23 cellular contexts compared by ENCODE assay signal in genomic region chr3:39136533-39137434, GRCh38. TPM values are rescaled to one million over a fixed set of nuclear protein-coding genes. Genes with fewer than 3 reads are reported as not detected.
DNase-seq lines count a peak whose midpoint lies in the region; ATAC-seq and TF ChIP-seq lines count a peak whose summit lies in the region.
"Had no signal": no experiment of that assay in that cellular context is flagged by ENCODE, and none has a peak within 500 bp of the region (broad histone marks: within the 10 kb centered on the region; RNA-seq: fewer than 3 reads in every experiment).

No MANE protein-coding gene starts in this region.

- H3K9me3 Mint-ChIP-seq in WTC11 (no peaks in the 10 kb centered on the region), natural killer cell (no peaks in the 10 kb centered on the region)
- H3K9me3 Mint-ChIP-seq: activated naive CD8-positive, alpha-beta T cell treated with anti-CD3 and anti-CD28 coated beads, Interleukin-2, amount 50 U/mL, for 24 hours; brain; T-helper 1 cell treated with Interleukin-12 subunit alpha and Interleukin-12 subunit beta and Interleukin-4 antibody, amounts not matched to agents 30 μg/mL and 1 μg/mL, for 36 hours had no signal

- ATAC-seq in WTC11 (peak; percentile 31), natural killer cell (peak in 1 of 3 donors; percentile 5), HG02970 (IDR thresholded peaks at IDR 0.05; ENCODE audit: low FRiP score, unreplicated experiment) (no peak)
- ATAC-seq: activated naive CD8-positive, alpha-beta T cell treated with anti-CD3 and anti-CD28 coated beads, Interleukin-2, amount 50 U/mL, for 24 hours had no signal

- H3K27me3 Mint-ChIP-seq in WTC11 (ENCODE audit: low read depth): no peaks in the 10 kb centered on the region
- H3K27me3 Mint-ChIP-seq in natural killer cell (ENCODE audit: low read depth in 2 of 2): no peaks in the 10 kb centered on the region
- H3K27me3 Mint-ChIP-seq: activated naive CD8-positive, alpha-beta T cell treated with anti-CD3 and anti-CD28 coated beads, Interleukin-2, amount 50 U/mL, for 24 hours; brain had no signal

- POLR2A ChIA-PET in WTC11 (lab: Charles Lee): no interaction called here

- H3K4me3 Mint-ChIP-seq in WTC11 (no peak overlapping the region), natural killer cell (peak overlapping the region; percentile 28)
- H3K4me3 Mint-ChIP-seq: activated naive CD8-positive, alpha-beta T cell treated with anti-CD3 and anti-CD28 coated beads, Interleukin-2, amount 50 U/mL, for 24 hours; brain; T-helper 1 cell treated with Interleukin-12 subunit alpha and Interleukin-12 subunit beta and Interleukin-4 antibody, amounts not matched to agents 30 μg/mL and 1 μg/mL, for 36 hours had no signal

- H3K4me1 Mint-ChIP-seq in WTC11 (peaks cover 4% of the 10 kb centered on the region), natural killer cell (peaks cover 5 to 13% of the 10 kb centered on the region in 2 donors)

- DNase-seq in H7: peak; percentile 47
- DNase-seq in WTC11 (ENCODE audit: low spot score): no peak
- DNase-seq in natural killer cell: peak; percentile 13
- no peak for DNase-seq in cerebellum (ENCODE audit: low spot score)
- no peak for DNase-seq in central memory CD4-positive, alpha-beta T cell
- DNase-seq: activated CD8-positive, alpha-beta memory T cell treated with anti-CD3 and anti-CD28 coated beads for 24 hours; activated naive CD8-positive, alpha-beta T cell treated with anti-CD3 and anti-CD28 coated beads, Interleukin-2, amount 50 U/mL, for 24 hours; Calu3; dermis blood vessel endothelial cell; EL; foreskin fibroblast; hippocampal formation; KBM-7; NCI-H1694; NCI-H748 treated with DMSO at 0.1 percent for 48 hours; SIG-M5; small intestine; stimulated activated CD4-positive, alpha-beta T cell treated with anti-CD3 and anti-CD28 coated beads, Interleukin-2, amount 100 ng/mL, for 48 hours; stomach had no signal

- H3K27me3 ChIP-seq in H7 (ENCODE audit: control insufficient read depth, insufficient read depth, low read length): no peaks in the 10 kb centered on the region
- H3K27me3 ChIP-seq: stomach had no signal

- TF ChIP-seq CTCF in WTC11 (IDR thresholded peaks at IDR 0.05): no peak
- no peak for TF ChIP-seq CTCF in natural killer cell (IDR thresholded peaks at IDR 0.05)

- H3K27ac Mint-ChIP-seq in WTC11 (no peak overlapping the region), natural killer cell (peak overlapping the region in 1 of 2 donors; percentile 84)
- H3K27ac Mint-ChIP-seq: activated naive CD8-positive, alpha-beta T cell treated with anti-CD3 and anti-CD28 coated beads, Interleukin-2, amount 50 U/mL, for 24 hours; T-helper 1 cell treated with Interleukin-12 subunit alpha and Interleukin-12 subunit beta and Interleukin-4 antibody, amounts not matched to agents 30 μg/mL and 1 μg/mL, for 36 hours had no signal

- intact Hi-C loops in natural killer cell (cut with micrococcal nuclease): no loop called here

- CTCF ChIA-PET in WTC11 (lab: Charles Lee): interaction anchor here (0.5 to 2.2 kb wide), 5 partner anchors 9 to 152 kb away, joined by 3 to 15 read pairs (median 4); no protein-coding TSS in a partner anchor

- H3K4me3 ChIP-seq in H7 (ENCODE audit: insufficient read depth, low read depth, low read length): no peak overlapping the region
- H3K4me3 ChIP-seq: prostate gland, stomach had no signal

- H3K36me3 Mint-ChIP-seq in WTC11: no peaks in the 10 kb centered on the region
- H3K36me3 Mint-ChIP-seq in natural killer cell: peaks cover 5% of the 10 kb centered on the region

- peaks cover 3% of the 10 kb centered on the region; the same call in 1 of the 2 replicates for H3K36me3 ChIP-seq in H7 (replicated peaks; ENCODE audit: control insufficient read depth, insufficient read depth, low read length)
- H3K36me3 ChIP-seq: prostate gland had no signal

TF ChIP-seq in WTC11, 78 proteins besides CTCF, POLR2A, EP300 and RAD21:
- TF ChIP-seq MXD4 (CRISPR knock-in tag; IDR thresholded peaks at IDR 0.05; ENCODE audit: borderline replicate concordance): no peak
- no peak for TF ChIP-seq ZNF671 (CRISPR knock-in tag; IDR thresholded peaks at IDR 0.05)
- no peak for TF ChIP-seq SMAD3 (CRISPR knock-in tag; IDR thresholded peaks at IDR 0.05; ENCODE audit: borderline replicate concordance)
- TF ChIP-seq FOXK1 (CRISPR knock-in tag; IDR thresholded peaks at IDR 0.05): no peak
- no peak for TF ChIP-seq CDX4 (CRISPR knock-in tag; IDR thresholded peaks at IDR 0.05; ENCODE audit: borderline replicate concordance)
- no peak for TF ChIP-seq ZNF423 (CRISPR knock-in tag; IDR thresholded peaks at IDR 0.05)
- no peak for TF ChIP-seq IRF1 (CRISPR knock-in tag; IDR thresholded peaks at IDR 0.05)
- no peak for TF ChIP-seq ZBTB21 (CRISPR knock-in tag; IDR thresholded peaks at IDR 0.05; ENCODE audit: borderline replicate concordance)
- no peak for TF ChIP-seq TEAD1 (CRISPR knock-in tag; IDR thresholded peaks at IDR 0.05)
- no peak for TF ChIP-seq ZNF219 (CRISPR knock-in tag; IDR thresholded peaks at IDR 0.05; ENCODE audit: borderline replicate concordance)
- TF ChIP-seq IRF2 (CRISPR knock-in tag; IDR thresholded peaks at IDR 0.05; ENCODE audit: borderline replicate concordance, low read depth): no peak

RNA-seq across cellular contexts. Expression of gene CSRNP1, which starts 16.6 kb away (rescaled TPM):
- 13.4 and 16.5 TPM in 2 replicates for total RNA-seq in H7 (2014; rRNA removed; shearing (Covaris generic))
- total RNA-seq in WTC11 (2021): 8.0 to 8.7 TPM (median 8.5 TPM) in 3 replicates
- 100 to 1,000 TPM; 208 to 300 (median 253) TPM for total RNA-seq in natural killer cell
- total RNA-seq in cerebellum: 5.4 TPM

RNA-seq across cellular contexts. Expression of gene TTC21A, which starts 29.3 kb away (rescaled TPM):
- total RNA-seq in H7 (2014; rRNA removed; shearing (Covaris generic)): 0.90 and 2.7 TPM in 2 replicates
- 3.8 to 4.6 TPM (median 4.4 TPM) in 3 replicates for total RNA-seq in WTC11 (2021)
- total RNA-seq in natural killer cell: 1 to 10 TPM; 2.1 to 3.9 (median 2.4) TPM
- 9.7 TPM for total RNA-seq in cerebellum

RNA-seq across cellular contexts. Expression of gene GORASP1, which starts 29.4 kb away (rescaled TPM):
- total RNA-seq in H7 (2014; rRNA removed; shearing (Covaris generic)): 45.6 and 46.9 TPM in 2 replicates
- 44.6 to 50.7 TPM (median 47.4 TPM) in 3 replicates for total RNA-seq in WTC11 (2021)
- total RNA-seq in natural killer cell: 10 to 100 TPM; 20.2 to 21.3 (median 20.8) TPM
- total RNA-seq in cerebellum: 38.1 TPM

RNA-seq across cellular contexts. Expression of gene XIRP1, which starts 55.6 kb away (rescaled TPM):
- total RNA-seq in H7 (2014; rRNA removed; shearing (Covaris generic)): not detected in 2 replicates
- not detected in 3 replicates for total RNA-seq in WTC11 (2021)
- under 1 TPM; 0.14 to 0.40 (median 0.24) TPM for total RNA-seq in natural killer cell
- total RNA-seq in cerebellum: not detected
- total RNA-seq: Calu3, dermis blood vessel endothelial cell had no signal

Comparison
In these comparisons a context has a peak if more than half of its experiments do, and no peak if none do; other contexts are left out.
1. DNase-seq: peak in H7 (single experiment) and natural killer cell (single experiment); none in WTC11 (single experiment), cerebellum (single experiment) and central memory CD4-positive, alpha-beta T cell (single experiment).
2. RNA of gene CSRNP1, which starts 16.6 kb away (total RNA-seq): 208 to 300 TPM in natural killer cell; 13.4 to 16.5 TPM in H7, 8.0 to 8.7 TPM in WTC11 and 5.4 TPM in cerebellum (single experiment); every median in the first group is over 10 times any median in the second.